ENCODE assay signal across 8 cellular contexts in the genomic region with DNA sequence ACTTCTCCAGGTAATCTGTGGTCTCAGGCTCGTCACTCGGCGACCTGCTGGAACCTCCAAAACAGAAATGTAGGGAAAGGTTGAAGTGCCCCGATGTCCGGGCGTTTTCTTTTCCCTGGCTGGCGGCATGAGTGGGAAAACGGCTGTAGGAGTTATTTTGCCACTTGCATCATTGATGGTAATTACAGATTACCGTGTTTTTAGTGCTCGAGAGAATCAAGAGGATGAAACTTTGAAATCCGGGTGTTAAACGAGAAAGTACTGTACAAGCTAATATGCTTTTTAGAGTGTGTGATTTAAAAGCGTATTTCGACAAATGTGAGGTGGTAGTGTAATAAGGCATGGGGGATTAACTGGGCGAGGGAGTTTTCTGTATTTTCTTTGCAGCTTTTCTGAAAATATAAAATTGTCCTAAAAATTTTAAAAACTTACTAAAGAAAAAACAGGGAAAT. TPM values are rescaled to one million over a fixed set of nuclear protein-coding genes. Genes with fewer than 3 reads are reported as not detected.
DNase-seq lines count a peak whose midpoint lies in the region; ATAC-seq and TF ChIP-seq lines count a peak whose summit lies in the region.

No MANE protein-coding gene starts in this region.

- peaks cover 61% of the 10 kb centered on the region for H3K27me3 Mint-ChIP-seq in activated CD8-positive, alpha-beta memory T cell treated with anti-CD3 and anti-CD28 coated beads, Interleukin-2, amount 10 ng/mL, durations not matched to agents 7 days and 5 days

- H3K9me3 Mint-ChIP-seq in activated CD8-positive, alpha-beta memory T cell treated with anti-CD3 and anti-CD28 coated beads, Interleukin-2, amount 10 ng/mL, durations not matched to agents 7 days and 5 days (ENCODE audit: low read depth), result no peaks in the 10 kb centered on the region

- H3K27ac Mint-ChIP-seq in activated CD8-positive, alpha-beta memory T cell treated with anti-CD3 and anti-CD28 coated beads, Interleukin-2, amount 10 ng/mL, durations not matched to agents 7 days and 5 days, result no peak overlapping the region

- peak overlapping the region; percentile 65 for H3K9ac ChIP-seq in adipocyte (ENCODE audit: low read length)

- H3K4me3 ChIP-seq in adipocyte (ENCODE audit: low read length) (peak overlapping the region; percentile 81), left lung (peak overlapping the region; percentile 57 to 58), thoracic aorta (peak overlapping the region; percentile 77)

- TF ChIP-seq CTCF in left lung (IDR thresholded peaks at IDR 0.05) (no peak), thoracic aorta (IDR thresholded peaks at IDR 0.05) (no peak)

- H3K27ac ChIP-seq in left lung, result no peak overlapping the region
- no peak overlapping the region for H3K27ac ChIP-seq in thoracic aorta

- H3K36me3 Mint-ChIP-seq in activated CD8-positive, alpha-beta memory T cell treated with anti-CD3 and anti-CD28 coated beads, Interleukin-2, amount 10 ng/mL, durations not matched to agents 7 days and 5 days, result no peaks in the 10 kb centered on the region

- peaks cover 7% of the 10 kb centered on the region for H3K4me1 ChIP-seq in adipocyte (ENCODE audit: control insufficient read depth, insufficient read depth, low read length)
- peaks cover 0 to 30% of the 10 kb centered on the region in 2 donors for H3K4me1 ChIP-seq in left lung
- H3K4me1 ChIP-seq in thoracic aorta (ENCODE audit: control insufficient read depth in 1 of 2, low read depth in 2 of 2), result peaks cover 4 to 8% of the 10 kb centered on the region in 2 donors

- H3K4me3 Mint-ChIP-seq in activated CD8-positive, alpha-beta memory T cell treated with anti-CD3 and anti-CD28 coated beads, Interleukin-2, amount 10 ng/mL, durations not matched to agents 7 days and 5 days, result peak overlapping the region; percentile 70

- peaks cover 3% of the 10 kb centered on the region for H3K36me3 ChIP-seq in adipocyte (ENCODE audit: control insufficient read depth, insufficient read depth, low read length, severe bottlenecking)
- H3K36me3 ChIP-seq in left lung, result no peaks in the 10 kb centered on the region
- H3K36me3 ChIP-seq in thoracic aorta, result no peaks in the 10 kb centered on the region

- H3K9me3 ChIP-seq in adipocyte (ENCODE audit: control insufficient read depth, low read length) (no peaks in the 10 kb centered on the region), left lung (no peaks in the 10 kb centered on the region), thoracic aorta (no peaks in the 10 kb centered on the region)

- DNase-seq in activated CD8-positive, alpha-beta memory T cell treated with anti-CD3 and anti-CD28 coated beads, Interleukin-2, amount 10 ng/mL, durations not matched to agents 7 days and 5 days, result no peak
- DNase-seq in activated CD8-positive, alpha-beta memory T cell treated with anti-CD3 and anti-CD28 coated beads for 24 hours, result no peak
- no peak for DNase-seq in adipocyte (ENCODE audit: low read depth)
- no peak for DNase-seq in left lung
- no peak for DNase-seq in thoracic aorta (ENCODE audit: low spot score)
- no peak for DNase-seq in NCI-H510A (lab: John Stamatoyannopoulos, UW)
- DNase-seq in activated CD4-positive, CD25-positive, alpha-beta regulatory T cell (lab: John Stamatoyannopoulos, UW), result no peak

- CTCF ChIA-PET in activated CD8-positive, alpha-beta memory T cell treated with anti-CD3 and anti-CD28 coated beads, Interleukin-2, amount 10 ng/mL, durations not matched to agents 7 days and 5 days (lab: Charles Lee), result interaction anchor here (1.6 kb wide), 1 partner anchor 32 kb away, joined by 5 read pairs; no protein-coding TSS in a partner anchor

- no peak for ATAC-seq in activated CD8-positive, alpha-beta memory T cell treated with anti-CD3 and anti-CD28 coated beads, Interleukin-2, amount 10 ng/mL, durations not matched to agents 7 days and 5 days
- ATAC-seq in left lung (no peak), thoracic aorta (ENCODE audit: insufficient number of reproducible peaks, low FRiP score, low read depth) (no peak), GM18868 (IDR thresholded peaks at IDR 0.05; ENCODE audit: unreplicated experiment) (no peak)

- intact Hi-C loops in left lung (cut with DNase I), result no loop called here

- H3K27me3 ChIP-seq in adipocyte (replicated peaks; ENCODE audit: control insufficient read depth, insufficient read depth, low read length), result no peaks in the 10 kb centered on the region
- H3K27me3 ChIP-seq in left lung, result peaks cover 0 to 65% of the 10 kb centered on the region in 2 donors
- peaks cover 5% of the 10 kb centered on the region for H3K27me3 ChIP-seq in thoracic aorta (replicated peaks; ENCODE audit: insufficient read depth)

- H3K4me1 Mint-ChIP-seq in activated CD8-positive, alpha-beta memory T cell treated with anti-CD3 and anti-CD28 coated beads, Interleukin-2, amount 10 ng/mL, durations not matched to agents 7 days and 5 days, result peaks cover 14% of the 10 kb centered on the region

RNA-seq across cellular contexts. Expression of gene GRHL1, which starts 0.8 kb away (rescaled TPM):
- total RNA-seq in activated CD8-positive, alpha-beta memory T cell treated with anti-CD3 and anti-CD28 coated beads, Interleukin-2, amount 10 ng/mL, durations not matched to agents 7 days and 5 days, result 1 to 10 TPM in 1 of 2 experiments, under 1 TPM in 1; 0.64 to 1.0 TPM
- total RNA-seq in left lung (1 to 10 TPM; 2.4 to 4.7 TPM), thoracic aorta (1 to 10 TPM in 1 of 2 donors, under 1 TPM in 1; 0.41 to 9.5 TPM)
